In genomic region chr4:94208268-94208667, GRCh38 we compare ENCODE assay signal across 8 cellular contexts. TPM values are rescaled to one million over a fixed set of nuclear protein-coding genes. Genes with fewer than 3 reads are reported as not detected.
DNase-seq lines count a peak whose midpoint lies in the region; ATAC-seq and TF ChIP-seq lines count a peak whose summit lies in the region.

No MANE protein-coding gene starts in this region.

- peaks cover 19% of the 10 kb centered on the region for H3K4me1 Mint-ChIP-seq in WTC11
- H3K4me1 Mint-ChIP-seq in stimulated activated naive CD8-positive, alpha-beta T cell treated with anti-CD3 and anti-CD28 coated beads, Interleukin-15, amount 100 ng/mL, for 72 hours, result peaks cover 45% of the 10 kb centered on the region

- peak; percentile 3 for DNase-seq in SK-N-SH
- no peak for DNase-seq in WTC11 (ENCODE audit: low spot score)
- DNase-seq in hepatocyte (ENCODE audit: low spot score), result peak; percentile 6
- DNase-seq in stimulated activated naive CD8-positive, alpha-beta T cell treated with anti-CD3 and anti-CD28 coated beads, Interleukin-15, amount 100 ng/mL, for 72 hours, result no peak
- DNase-seq in NCI-H146 treated with DMSO at 0.1 percent for 48 hours (lab: John Stamatoyannopoulos, UW; ENCODE audit: unreplicated experiment), result no peak

- H3K9me3 Mint-ChIP-seq in WTC11, result 0 out of 2 replicates have a peak, but pooled peaks cover 3% of the 10 kb centered on the region
- no peaks in the 10 kb centered on the region for H3K9me3 Mint-ChIP-seq in stimulated activated naive CD8-positive, alpha-beta T cell treated with anti-CD3 and anti-CD28 coated beads, Interleukin-15, amount 100 ng/mL, for 72 hours

- peak overlapping the region; percentile 71 for H3K4me2 ChIP-seq in SK-N-SH
- H3K4me2 ChIP-seq in hepatocyte, result peak overlapping the region; percentile 91

- H3K27ac Mint-ChIP-seq in WTC11, result peak overlapping the region; percentile 100
- H3K27ac Mint-ChIP-seq in stimulated activated naive CD8-positive, alpha-beta T cell treated with anti-CD3 and anti-CD28 coated beads, Interleukin-15, amount 100 ng/mL, for 72 hours, result peak overlapping the region; percentile 99

- peak overlapping the region; percentile 95 for H2AFZ ChIP-seq in SK-N-SH (ENCODE audit: low read depth)
- peak overlapping the region; percentile 82 for H2AFZ ChIP-seq in hepatocyte

- H3K27me3 ChIP-seq in SK-N-SH (ENCODE audit: insufficient read depth) (no peaks in the 10 kb centered on the region), hepatocyte (no peaks in the 10 kb centered on the region)

- H3K4me1 ChIP-seq in SK-N-SH (ENCODE audit: control insufficient read depth in 1 of 2, insufficient read depth in 2 of 2, low read depth in 1 of 2, low read length in 1 of 2), result peaks cover 0 to 14% of the 10 kb centered on the region in 2 experiments; a peak in 2 of 4 replicates
- peaks cover 17% of the 10 kb centered on the region for H3K4me1 ChIP-seq in hepatocyte (ENCODE audit: insufficient read depth)

- peaks cover 38% of the 10 kb centered on the region for H3K36me3 Mint-ChIP-seq in WTC11

- TF ChIP-seq CTCF in SK-N-SH (IDR thresholded peaks at IDR 0.05), result no peak
- no peak for TF ChIP-seq CTCF in WTC11 (IDR thresholded peaks at IDR 0.05)
- no peak for TF ChIP-seq CTCF in hepatocyte (IDR thresholded peaks at IDR 0.05; ENCODE audit: poor library complexity)

- no peaks in the 10 kb centered on the region for H3F3A ChIP-seq in SK-N-SH (replicated peaks; ENCODE audit: insufficient read depth)

- TF ChIP-seq RAD21 in SK-N-SH (IDR thresholded peaks at IDR 0.05; ENCODE audit: low read length), result no peak

- CTCF ChIA-PET in SK-N-SH (lab: Yijun Ruan, JAX), result interaction anchor here (0.6 kb wide), 1 partner anchor 497 kb away, joined by 3 read pairs; no protein-coding TSS in a partner anchor
- CTCF ChIA-PET in WTC11 (lab: Charles Lee), result interaction anchor here (1.1 kb wide), 1 partner anchor 419 kb away, joined by 3 read pairs; no protein-coding TSS in a partner anchor

- POLR2A ChIA-PET in SK-N-SH (lab: Yijun Ruan, JAX), result interaction anchor here (1.2 kb wide), 1 partner anchor 18 kb away, joined by 5 read pairs; no protein-coding TSS in a partner anchor
- POLR2A ChIA-PET in WTC11 (lab: Charles Lee), result no interaction called here

- H3K36me3 ChIP-seq in SK-N-SH (replicated peaks in 1 of 2; ENCODE audit: control insufficient read depth in 1 of 2, insufficient read depth in 2 of 2, low read length in 1 of 2) (peaks cover 34 to 43% of the 10 kb centered on the region in 2 experiments), hepatocyte (replicated peaks; ENCODE audit: insufficient read depth, low read depth) (no peaks in the 10 kb centered on the region)

- H3K27ac ChIP-seq in SK-N-SH (ENCODE audit: low read depth in 2 of 2, low read length in 1 of 2), result peak overlapping the region; percentile 93 to 94
- H3K27ac ChIP-seq in hepatocyte, result peak overlapping the region; percentile 95

- no peaks in the 10 kb centered on the region for H3K27me3 Mint-ChIP-seq in WTC11 (ENCODE audit: low read depth)
- H3K27me3 Mint-ChIP-seq in stimulated activated naive CD8-positive, alpha-beta T cell treated with anti-CD3 and anti-CD28 coated beads, Interleukin-15, amount 100 ng/mL, for 72 hours, result no peaks in the 10 kb centered on the region

- H3K79me2 ChIP-seq in SK-N-SH (ENCODE audit: insufficient read depth) (peaks cover 55% of the 10 kb centered on the region), hepatocyte (peaks cover 54% of the 10 kb centered on the region)

- WGBS in SK-N-SH (ENCODE audit: low lambda C conversion rate), result 11% methylated on average over 5 of the region's 5 CpGs
- WGBS in hepatocyte (ENCODE audit: low lambda C conversion rate, missing lambda C conversion rate), result 12% methylated on average over 5 of the region's 5 CpGs

- peak overlapping the region; percentile 84 to 89 for H3K4me3 ChIP-seq in SK-N-SH (ENCODE audit: low read depth in 2 of 2, low read length in 1 of 2)
- peak overlapping the region; percentile 51 for H3K4me3 ChIP-seq in hepatocyte

- no peak for ATAC-seq in SK-N-SH treated with all-trans-retinoic acid at 6 μM for 48 hours
- ATAC-seq in WTC11, result no peak
- no peak for ATAC-seq in stimulated activated naive CD8-positive, alpha-beta T cell treated with anti-CD3 and anti-CD28 coated beads, Interleukin-15, amount 100 ng/mL, for 72 hours
- no peak for ATAC-seq in HG03045 (IDR thresholded peaks at IDR 0.05; ENCODE audit: unreplicated experiment)
- ATAC-seq in GM18909 (IDR thresholded peaks at IDR 0.05; ENCODE audit: poor library complexity, unreplicated experiment), result no peak

- H4K20me1 ChIP-seq in SK-N-SH (ENCODE audit: insufficient read depth) (no peaks in the 10 kb centered on the region), hepatocyte (ENCODE audit: insufficient read depth, poor library complexity, severe bottlenecking) (no peaks in the 10 kb centered on the region)

- H3K9me2 ChIP-seq in SK-N-SH (no peaks in the 10 kb centered on the region), hepatocyte (replicated peaks; ENCODE audit: insufficient read depth) (no peaks in the 10 kb centered on the region)

- no peak for TF ChIP-seq EP300 in SK-N-SH (IDR thresholded peaks at IDR 0.05; ENCODE audit: borderline replicate concordance in 1 of 2, low read depth in 1 of 2, low read length in 1 of 2)

- peak overlapping the region; percentile 99 for H3K9ac ChIP-seq in SK-N-SH

- H3K4me3 Mint-ChIP-seq in WTC11, result peak overlapping the region; percentile 99
- peak overlapping the region; percentile 93 to 95 for H3K4me3 Mint-ChIP-seq in stimulated activated naive CD8-positive, alpha-beta T cell treated with anti-CD3 and anti-CD28 coated beads, Interleukin-15, amount 100 ng/mL, for 72 hours

- H3K9me3 ChIP-seq in SK-N-SH (no peaks in the 10 kb centered on the region), hepatocyte (ENCODE audit: low read depth) (no peaks in the 10 kb centered on the region)

TF ChIP-seq in SK-N-SH, 30 proteins besides CTCF, POLR2A, EP300 and RAD21 (continues in another document):
- TF ChIP-seq NFIC (IDR thresholded peaks at IDR 0.05; ENCODE audit: borderline replicate concordance) (no peak), USF1 (IDR thresholded peaks at IDR 0.05; ENCODE audit: borderline replicate concordance, low read depth) (no peak), TEAD4 (IDR thresholded peaks at IDR 0.05; ENCODE audit: borderline replicate concordance, insufficient read depth) (no peak), MXI1 (IDR thresholded peaks at IDR 0.05; ENCODE audit: low read depth, low read length) (no peak), SMC3 (IDR thresholded peaks at IDR 0.05; ENCODE audit: low read depth, low read length) (no peak), MEF2A (IDR thresholded peaks at IDR 0.05; ENCODE audit: borderline replicate concordance, low read depth) (no peak), RCOR1 (IDR thresholded peaks at IDR 0.05; ENCODE audit: low read length) (no peak), CHD2 (IDR thresholded peaks at IDR 0.05; ENCODE audit: low read length, partially characterized antibody) (no peak)

TF ChIP-seq in SK-N-SH treated with all-trans-retinoic acid at 6 μM for 48 hours, 23 proteins besides CTCF, POLR2A, EP300 and RAD21 (continues in another document):
- no peak for TF ChIP-seq CREB5 (CRISPR knock-in tag; IDR thresholded peaks at IDR 0.05; ENCODE audit: low read depth)
- TF ChIP-seq SNAI2 (CRISPR knock-in tag; IDR thresholded peaks at IDR 0.05), result no peak

TF ChIP-seq in WTC11, 78 proteins besides CTCF, POLR2A, EP300 and RAD21 (continues in another document):
- no peak for TF ChIP-seq JAZF1 (CRISPR knock-in tag; IDR thresholded peaks at IDR 0.05)
- no peak for TF ChIP-seq CREM (CRISPR knock-in tag; IDR thresholded peaks at IDR 0.05)
- TF ChIP-seq E2F5 (CRISPR knock-in tag; IDR thresholded peaks at IDR 0.05), result no peak
- no peak for TF ChIP-seq ZNF425 (CRISPR knock-in tag; conservative IDR thresholded peaks at IDR 0.05)
- TF ChIP-seq KAT7 (CRISPR knock-in tag; IDR thresholded peaks at IDR 0.05; ENCODE audit: borderline replicate concordance), result no peak
- no peak for TF ChIP-seq FOXJ3 (CRISPR knock-in tag; IDR thresholded peaks at IDR 0.05; ENCODE audit: borderline replicate concordance)
- TF ChIP-seq NR3C1 (CRISPR knock-in tag; conservative IDR thresholded peaks at IDR 0.05; ENCODE audit: low read depth), result no peak
- TF ChIP-seq USF1 (CRISPR knock-in tag; IDR thresholded peaks at IDR 0.05), result no peak

RNA-seq across cellular contexts. Expression of gene SMARCAD1, which starts 0.6 kb away (rescaled TPM):
- polyA plus RNA-seq in SK-N-SH (2012; rRNA removed), result 10.7 and 15.1 TPM in 2 replicates
- polyA plus RNA-seq in SK-N-SH (2012; cell fraction: cytosol; rRNA removed), result 14.3 and 17.3 TPM in 2 replicates
- polyA plus RNA-seq in SK-N-SH (2012; cell fraction: nucleus; rRNA removed), result 9.8 and 30.1 TPM in 2 replicates
- 48.7 to 50.4 TPM (median 48.9 TPM) in 3 replicates for total RNA-seq in WTC11 (2021)
- 50.0 and 58.1 TPM in 2 replicates for total RNA-seq in hepatocyte
- 14.7 and 18.3 TPM in 2 replicates for polyA plus RNA-seq in hepatocyte

Comparison
In these comparisons a context has a peak if more than half of its experiments do, and no peak if none do; other contexts are left out.
1. DNase-seq: peak in SK-N-SH (single experiment) and hepatocyte (single experiment); none in WTC11 (single experiment), stimulated activated naive CD8-positive, alpha-beta T cell treated with anti-CD3 and anti-CD28 coated beads, Interleukin-15, amount 100 ng/mL, for 72 hours (0 of 2) and NCI-H146 treated with DMSO at 0.1 percent for 48 hours (single experiment).